Comparison of ENCODE assay signal across 9 cellular contexts in the genomic region with DNA sequence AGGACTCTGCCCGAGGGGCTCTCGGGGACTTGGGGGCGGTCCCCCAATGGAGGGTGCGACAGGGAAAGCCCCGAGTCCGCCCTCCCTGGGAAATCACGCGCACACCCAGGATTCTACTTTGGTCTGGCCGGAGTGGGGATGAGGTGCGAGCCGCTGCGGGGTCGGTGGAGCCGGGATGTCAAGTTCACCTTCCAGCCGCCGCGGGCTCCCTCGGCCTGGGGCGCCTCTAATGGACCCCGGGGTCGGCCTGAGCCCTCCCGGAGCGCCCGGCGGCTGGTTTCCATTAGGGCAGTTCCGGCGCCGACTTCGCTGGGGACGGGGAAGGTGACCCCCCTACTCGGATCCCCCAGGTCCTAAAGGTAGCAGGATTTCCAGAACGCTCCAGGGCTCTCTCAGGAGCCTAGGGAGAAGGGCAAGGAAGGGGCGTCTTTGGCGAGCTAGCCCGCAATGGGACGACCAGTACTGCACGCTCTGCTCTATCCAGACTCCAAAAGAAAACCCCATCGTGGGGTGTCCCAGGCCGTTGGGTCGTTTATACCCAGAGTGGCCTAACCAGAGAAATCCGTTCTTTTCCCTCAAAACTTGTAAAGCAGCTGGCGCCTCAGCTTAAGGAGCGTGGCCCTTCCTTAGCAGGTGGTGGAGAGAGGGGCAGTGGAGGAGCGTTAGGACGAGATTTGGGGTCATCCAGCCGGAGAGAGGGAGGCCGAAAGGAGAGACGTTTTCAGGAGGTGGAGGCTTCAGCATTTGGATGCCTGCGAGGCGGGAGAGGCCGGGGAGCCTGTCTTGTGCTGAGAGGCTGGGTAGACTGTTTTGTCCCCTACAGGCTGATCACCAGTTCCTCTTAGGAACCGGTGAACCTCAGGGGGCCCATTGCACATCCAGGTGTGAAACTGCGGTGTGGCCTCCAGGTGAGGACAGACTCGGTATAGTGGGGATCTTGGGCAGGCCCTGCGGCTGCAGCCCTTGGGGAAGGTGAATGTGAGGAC. TPM values are rescaled to one million over a fixed set of nuclear protein-coding genes. Genes with fewer than 3 reads are reported as not detected.
DNase-seq lines count a peak whose midpoint lies in the region; ATAC-seq, FAIRE-seq and TF ChIP-seq lines count a peak whose summit lies in the region.
"Had no signal": no experiment of that assay in that cellular context is flagged by ENCODE, and none has a peak within 500 bp of the region (broad histone marks: within the 10 kb centered on the region; RNA-seq: fewer than 3 reads in every experiment).

No MANE protein-coding gene starts in this region.

- H3K4me3 ChIP-seq in SJCRH30 (peak overlapping the region; percentile 67), fibroblast of villous mesenchyme (ENCODE audit: low read depth, low read length) (peak overlapping the region; percentile 76)
- H3K4me3 ChIP-seq: GM12878 had no signal

- H3K36me3 ChIP-seq in SJCRH30: no peaks in the 10 kb centered on the region

- peaks cover 23% of the 10 kb centered on the region for H3K4me1 Mint-ChIP-seq in CD4-positive, alpha-beta T cell (ENCODE audit: low read depth)

- H3K9me3 Mint-ChIP-seq in CD4-positive, alpha-beta T cell: no peaks in the 10 kb centered on the region

- peak overlapping the region; percentile 53 for H3K27ac ChIP-seq in CD4-positive, alpha-beta T cell (ENCODE audit: low read depth, low read length)
- H3K27ac ChIP-seq in SJCRH30: no peak overlapping the region

- H3K4me1 ChIP-seq in SJCRH30: no peaks in the 10 kb centered on the region

- TF ChIP-seq CTCF in CD4-positive, alpha-beta T cell (IDR thresholded peaks at IDR 0.05): no peak
- TF ChIP-seq CTCF in fibroblast of villous mesenchyme (IDR thresholded peaks at IDR 0.05; ENCODE audit: insufficient read depth, low read depth, low read length) (no peak), omental fat pad (IDR thresholded peaks at IDR 0.05) (no peak)

- H3K36me3 Mint-ChIP-seq in CD4-positive, alpha-beta T cell (ENCODE audit: low read depth): peaks cover 4% of the 10 kb centered on the region

- DNase-seq in CD4-positive, alpha-beta T cell: peak in 1 of 10 experiments; percentile 22
- peak; percentile 72 to 81 for DNase-seq in SJCRH30
- peak; percentile 62 for DNase-seq in fibroblast of villous mesenchyme (ENCODE audit: low read depth)
- DNase-seq in omental fat pad (ENCODE audit: low spot score): no peak
- no peak for DNase-seq in frontal cortex (ENCODE audit: low spot score in 2 of 2)
- no peak for DNase-seq in epidermal melanocyte (ENCODE audit: insufficient read length, low spot score)

- intact Hi-C loops in CD4-positive, alpha-beta T cell (cut with DNase I, micrococcal nuclease): no loop called here

- FAIRE-seq in frontal cortex (lab: Jason Lieb, UNC): no peak
- FAIRE-seq: GM12878 had no signal

- no peak for ATAC-seq in CD4-positive, alpha-beta T cell (ENCODE audit: poor library complexity)
- ATAC-seq in omental fat pad (ENCODE audit: low FRiP score) (peak; percentile 34), GM18511 (IDR thresholded peaks at IDR 0.05; ENCODE audit: unreplicated experiment) (no peak), GM18873 (IDR thresholded peaks at IDR 0.05; ENCODE audit: low FRiP score, unreplicated experiment) (no peak)

- peaks cover 33% of the 10 kb centered on the region for H3K27me3 Mint-ChIP-seq in CD4-positive, alpha-beta T cell

- POLR2A ChIA-PET in CD4-positive, alpha-beta T cell (lab: Charles Lee): interaction anchor here (0.8 to 1.5 kb wide), 7 partner anchors 20 to 109 kb away, joined by 3 to 11 read pairs (median 3); a partner anchor contains a TSS

- CTCF ChIA-PET in CD4-positive, alpha-beta T cell (lab: Charles Lee): interaction anchor here (0.6 to 1.9 kb wide), 4 partner anchors 38 to 1056 kb away, joined by 3 to 6 read pairs (median 3); no protein-coding TSS in a partner anchor

- peak overlapping the region; percentile 50 for H3K27ac Mint-ChIP-seq in CD4-positive, alpha-beta T cell

- H3K27me3 ChIP-seq in CD4-positive, alpha-beta T cell (ENCODE audit: control insufficient read depth, insufficient read depth, low read length): peaks cover 23% of the 10 kb centered on the region
- H3K27me3 ChIP-seq in SJCRH30: peaks cover 15% of the 10 kb centered on the region

- peak overlapping the region; percentile 76 for H3K4me3 Mint-ChIP-seq in CD4-positive, alpha-beta T cell

- no peaks in the 10 kb centered on the region for H3K9me3 ChIP-seq in CD4-positive, alpha-beta T cell (ENCODE audit: control insufficient read depth, low read length)
- no peaks in the 10 kb centered on the region for H3K9me3 ChIP-seq in SJCRH30 (replicated peaks)

RNA-seq across cellular contexts. Expression of a gene that starts 0.9 kb away (rescaled TPM):
- total RNA-seq in CD4-positive, alpha-beta T cell: 1 to 10 TPM; 5.6 to 6.2 TPM
- 0.46 and 1.0 TPM in 2 replicates for total RNA-seq in SJCRH30 (2014; rRNA removed; shearing (Covaris generic))
- total RNA-seq in fibroblast of villous mesenchyme (0.32 and 1.3 TPM in 2 replicates), omental fat pad (10 to 100 TPM; 17.2 to 41.5 (median 22.1) TPM), frontal cortex (49.7 TPM)
- total RNA-seq: GM12878 had no signal

RNA-seq across cellular contexts. Expression of a gene that starts 29.2 kb away (rescaled TPM):
- total RNA-seq in CD4-positive, alpha-beta T cell: under 1 TPM in 1 of 2 experiments, not detected in 1; 0.14 TPM
- not detected in 2 replicates for total RNA-seq in SJCRH30 (2014; rRNA removed; shearing (Covaris generic))
- total RNA-seq in fibroblast of villous mesenchyme (under 0.01 TPM in 1 of 2 replicates, not detected in the other), omental fat pad (1 to 10 TPM in 1 of 4 donors, not detected in 3; 1.0 TPM), frontal cortex (under 0.01 TPM)
- total RNA-seq: GM12878 had no signal

Comparison
In these comparisons a context has a peak if more than half of its experiments do, and no peak if none do; other contexts are left out.
1. DNase-seq: peak in SJCRH30 (2 of 2) and fibroblast of villous mesenchyme (single experiment); none in omental fat pad (single experiment), frontal cortex (0 of 2) and epidermal melanocyte (single experiment).